ENCODE assay signal across 12 cellular contexts in genomic region chr5:13866792-13867191, GRCh38.
A peak's percentile ranks its signal among the peaks of the same experiment; 100 is the strongest.
DNase-seq lines count a peak whose midpoint lies in the region; ATAC-seq and TF ChIP-seq lines count a peak whose summit lies in the region.
"Had no signal": no experiment of that assay in that cellular context is flagged by ENCODE, and none has a peak within 500 bp of the region (broad histone marks: within the 10 kb centered on the region; RNA-seq: fewer than 3 reads in every experiment).

No MANE protein-coding gene starts in this region.

- no peaks in the 10 kb centered on the region for H3K4me1 ChIP-seq in H9 (ENCODE audit: insufficient read depth, low read length)
- H3K4me1 ChIP-seq: sigmoid colon, thyroid gland had no signal

- H3K27ac Mint-ChIP-seq in activated CD4-positive, alpha-beta T cell treated with anti-CD3 and anti-CD28 coated beads, Interleukin-2, amount 10 ng/mL, durations not matched to agents 24 days and 14 days: no peak overlapping the region
- H3K27ac Mint-ChIP-seq in progenitor cell of endocrine pancreas (no peak overlapping the region), H9 (no peak overlapping the region)
- H3K27ac Mint-ChIP-seq: B cell had no signal

- H3K4me2 ChIP-seq in H9 (ENCODE audit: insufficient read depth, insufficient read length, low read length): no peak overlapping the region

- no peak overlapping the region for H2BK5ac ChIP-seq in H9 (ENCODE audit: insufficient read length, low read length)

- H3K27me3 ChIP-seq in H9 (ENCODE audit: insufficient read depth, low read length): no peaks in the 10 kb centered on the region
- H3K27me3 ChIP-seq: sigmoid colon, thyroid gland had no signal

- no peaks in the 10 kb centered on the region for H3K36me3 Mint-ChIP-seq in activated CD4-positive, alpha-beta T cell treated with anti-CD3 and anti-CD28 coated beads, Interleukin-2, amount 10 ng/mL, durations not matched to agents 24 days and 14 days (ENCODE audit: low read depth)
- H3K36me3 Mint-ChIP-seq in progenitor cell of endocrine pancreas (ENCODE audit: insufficient read depth) (no peaks in the 10 kb centered on the region), H9 (ENCODE audit: insufficient read depth in 1 of 3, low read depth in 3 of 3) (no peaks in the 10 kb centered on the region)

- H4K8ac ChIP-seq in H9 (replicated peaks; ENCODE audit: insufficient read length, low read depth, low read length): no peak overlapping the region

- no peak for TF ChIP-seq CTCF in progenitor cell of endocrine pancreas (IDR thresholded peaks at IDR 0.05; ENCODE audit: unreplicated experiment)
- no peak for TF ChIP-seq CTCF in H9 (conservative IDR thresholded peaks at IDR 0.05)

- intact Hi-C loops in activated CD4-positive, alpha-beta T cell treated with anti-CD3 and anti-CD28 coated beads, Interleukin-2, amount 10 ng/mL, durations not matched to agents 24 days and 14 days (cut with micrococcal nuclease): no loop called here

- H3K9ac ChIP-seq in H9 (ENCODE audit: extremely low read depth, insufficient read length, low read length): no peak overlapping the region

- no peak overlapping the region for H3K56ac ChIP-seq in H9 (ENCODE audit: insufficient read length, low read depth, low read length)

- no peak overlapping the region for H3K18ac ChIP-seq in H9 (ENCODE audit: insufficient read length, low read depth, low read length)

- peak; percentile 66 for DNase-seq in activated CD4-positive, alpha-beta T cell treated with anti-CD3 and anti-CD28 coated beads, Interleukin-2, amount 10 ng/mL, durations not matched to agents 24 days and 14 days
- no peak for DNase-seq in activated CD4-positive, alpha-beta T cell treated with anti-CD3 and anti-CD28 coated beads for 4 hours
- peak; percentile 58 for DNase-seq in NCI-H460 (ENCODE audit: extremely low read depth, low read depth)
- peak; percentile 61 for DNase-seq in dermis blood vessel endothelial cell
- peak; percentile 70 for DNase-seq in progenitor cell of endocrine pancreas (ENCODE audit: low spot score, unreplicated experiment)
- no peak for DNase-seq in H9
- DNase-seq in NCI-H1694 treated with DMSO at 0.1 percent for 48 hours (lab: John Stamatoyannopoulos, UW): no peak
- DNase-seq: NCI-H187, sigmoid colon had no signal

- H3K14ac ChIP-seq in H9 (ENCODE audit: insufficient read depth, low read length): no peak overlapping the region

- H3K4me1 Mint-ChIP-seq in activated CD4-positive, alpha-beta T cell treated with anti-CD3 and anti-CD28 coated beads, Interleukin-2, amount 10 ng/mL, durations not matched to agents 24 days and 14 days: no peaks in the 10 kb centered on the region
- H3K4me1 Mint-ChIP-seq in progenitor cell of endocrine pancreas (ENCODE audit: low read depth) (no peaks in the 10 kb centered on the region), H9 (no peaks in the 10 kb centered on the region)
- H3K4me1 Mint-ChIP-seq: B cell had no signal

- no peak overlapping the region for H2BK12ac ChIP-seq in H9 (ENCODE audit: insufficient read length, low read depth, low read length)

- no peak overlapping the region for H2BK20ac ChIP-seq in H9 (ENCODE audit: low read depth, low read length, poor library complexity, severe bottlenecking)

- H3K27me3 Mint-ChIP-seq in activated CD4-positive, alpha-beta T cell treated with anti-CD3 and anti-CD28 coated beads, Interleukin-2, amount 10 ng/mL, durations not matched to agents 24 days and 14 days: no peaks in the 10 kb centered on the region
- no peaks in the 10 kb centered on the region for H3K27me3 Mint-ChIP-seq in progenitor cell of endocrine pancreas
- H3K27me3 Mint-ChIP-seq in H9 (ENCODE audit: low read depth): peaks cover 2% of the 10 kb centered on the region; the same call in 1 of the 2 replicates
- H3K27me3 Mint-ChIP-seq: B cell had no signal

- no peaks in the 10 kb centered on the region for H3K9me3 ChIP-seq in H9 (ENCODE audit: control insufficient read depth, low read depth, low read length)
- H3K9me3 ChIP-seq: sigmoid colon, thyroid gland had no signal

- H3K9me3 Mint-ChIP-seq in activated CD4-positive, alpha-beta T cell treated with anti-CD3 and anti-CD28 coated beads, Interleukin-2, amount 10 ng/mL, durations not matched to agents 24 days and 14 days: peaks cover 12% of the 10 kb centered on the region
- H3K9me3 Mint-ChIP-seq in progenitor cell of endocrine pancreas (ENCODE audit: low read depth): no peaks in the 10 kb centered on the region
- H3K9me3 Mint-ChIP-seq in H9: no peaks in the 10 kb centered on the region; a peak in 1 of 5 replicates

- H4K91ac ChIP-seq in H9 (ENCODE audit: insufficient read length, low read depth, low read length): no peak overlapping the region

- H2AFZ ChIP-seq in H9 (ENCODE audit: low read length): no peak overlapping the region

- no peak overlapping the region for H2BK15ac ChIP-seq in H9 (ENCODE audit: low read depth, low read length)

- no CpG with 5 or more reads among the region's 5 CpGs for WGBS in H9 (ENCODE audit: extremely low coverage, insufficient read length, low lambda C conversion rate)

- H3K27ac ChIP-seq in H9 (ENCODE audit: insufficient read length, low read depth, low read length): no peak overlapping the region
- H3K27ac ChIP-seq: sigmoid colon, thyroid gland had no signal

- no peak overlapping the region for H4K5ac ChIP-seq in H9 (ENCODE audit: insufficient read length, low read depth, low read length)

- H3K4ac ChIP-seq in H9 (ENCODE audit: low read depth, low read length): no peak overlapping the region

- H3T11ph ChIP-seq in H9 (ENCODE audit: low read length): no peak overlapping the region

- no peaks in the 10 kb centered on the region for H4K20me1 ChIP-seq in H9 (ENCODE audit: control insufficient read depth, insufficient read depth, insufficient read length)

- no peak overlapping the region for H3K4me3 Mint-ChIP-seq in activated CD4-positive, alpha-beta T cell treated with anti-CD3 and anti-CD28 coated beads, Interleukin-2, amount 10 ng/mL, durations not matched to agents 24 days and 14 days
- H3K4me3 Mint-ChIP-seq in progenitor cell of endocrine pancreas (ENCODE audit: low read depth): no peak overlapping the region
- no peak overlapping the region for H3K4me3 Mint-ChIP-seq in H9
- H3K4me3 Mint-ChIP-seq: B cell had no signal

- H2AK5ac ChIP-seq in H9 (ENCODE audit: insufficient read length, low read length): no peak overlapping the region

- no peaks in the 10 kb centered on the region for H3K79me1 ChIP-seq in H9 (ENCODE audit: insufficient read depth, low read depth, low read length, poor library complexity, severe bottlenecking)

- H2BK120ac ChIP-seq in H9 (ENCODE audit: low read depth, low read length, poor library complexity, severe bottlenecking): no peak overlapping the region

- H3K23me2 ChIP-seq in H9 (ENCODE audit: insufficient read length, low read depth, low read length, poor library complexity, severe bottlenecking): no peaks in the 10 kb centered on the region

- H3K79me2 ChIP-seq in H9 (ENCODE audit: insufficient read depth, low read length): no peaks in the 10 kb centered on the region

- H3K23ac ChIP-seq in H9 (ENCODE audit: insufficient read length, low read depth, low read length): no peak overlapping the region

- no peak for ATAC-seq in HG03565 (IDR thresholded peaks at IDR 0.05; ENCODE audit: unreplicated experiment)

Comparison
In these comparisons a context has a peak if more than half of its experiments do, and no peak if none do; other contexts are left out.
1. DNase-seq: peak in activated CD4-positive, alpha-beta T cell treated with anti-CD3 and anti-CD28 coated beads, Interleukin-2, amount 10 ng/mL, durations not matched to agents 24 days and 14 days (single experiment), NCI-H460 (single experiment), dermis blood vessel endothelial cell (single experiment) and progenitor cell of endocrine pancreas (single experiment); none in activated CD4-positive, alpha-beta T cell treated with anti-CD3 and anti-CD28 coated beads for 4 hours (0 of 2), H9 (single experiment) and NCI-H1694 treated with DMSO at 0.1 percent for 48 hours (single experiment).